Comparison of ENCODE assay signal across 7 cellular contexts in genomic region chr1:145287556-145287953, GRCh38. TPM values are rescaled to one million over a fixed set of nuclear protein-coding genes. Genes with fewer than 3 reads are reported as not detected.
DNase-seq lines count a peak whose midpoint lies in the region; ATAC-seq, FAIRE-seq and TF ChIP-seq lines count a peak whose summit lies in the region.
"Not testable (repeated sequence)": the region's sequence is repeated elsewhere in the genome, so short reads cannot be mapped to it uniquely, and the experiment has no call there.

No MANE protein-coding gene starts in this region.

- not testable (repeated sequence) for TF ChIP-seq POLR2A in GM12892 (IDR thresholded peaks at IDR 0.05; ENCODE audit: low read depth, low read length)

- not testable (repeated sequence) for H3K27me3 ChIP-seq in NT2/D1 (ENCODE audit: insufficient read depth, insufficient read length)

- H3K4me3 ChIP-seq in NT2/D1 (ENCODE audit: insufficient read length, low read depth): peak overlapping the region; percentile 34

- intact Hi-C loops in Right ventricle myocardium inferior (cut with DNase I): not testable (repeated sequence)

- H3K9ac ChIP-seq in NT2/D1 (ENCODE audit: insufficient read length, low read depth): peak overlapping the region; percentile 32

- DNase-seq in GM12892 (ENCODE audit: insufficient read length) (peak; percentile 2), NT2/D1 (ENCODE audit: low read depth, low spot score) (peak; percentile 63), brain pericyte (ENCODE audit: low read depth, low spot score) (peak; percentile 3), Right ventricle myocardium inferior (ENCODE audit: missing footprints) (peak; percentile 68), myocyte (ENCODE audit: low read depth) (peak; percentile 34)
- peak; percentile 28 to 40 for DNase-seq in activated CD8-positive, alpha-beta memory T cell treated with anti-CD3 and anti-CD28 coated beads for 1 hour (ENCODE audit: extremely low read depth in 1 of 2, low read depth in 1 of 2)
- peak; percentile 82 for DNase-seq in stimulated activated CD4-positive, alpha-beta T cell treated with anti-CD3 and anti-CD28 coated beads, Interleukin-1b, Interleukin-23, amount 100 ng/mL, for 48 hours

- not testable (repeated sequence) for H3K36me3 ChIP-seq in NT2/D1 (ENCODE audit: insufficient read depth, insufficient read length, low read length)

- not testable (repeated sequence) for ATAC-seq in Right ventricle myocardium inferior

- not testable (repeated sequence) for H3K4me1 ChIP-seq in NT2/D1 (ENCODE audit: insufficient read depth, insufficient read length)

- H3K9me3 ChIP-seq in NT2/D1 (ENCODE audit: insufficient read depth, low read length): not testable (repeated sequence)

- not testable (repeated sequence) for FAIRE-seq in GM12892 (lab: Jason Lieb, UNC)

RNA-seq across cellular contexts. Expression of gene PPIAL4D, which starts 45.6 kb away (rescaled TPM):
- polyA plus RNA-seq in GM12892 (2012; ENCODE audit: missing spikeins): not detected
- total RNA-seq in Right ventricle myocardium inferior (not detected), myocyte (not detected in 2 replicates)
- polyA plus RNA-seq in myocyte (2012): not detected

Comparison
In these comparisons a context has a peak if more than half of its experiments do, and no peak if none do; other contexts are left out.
1. DNase-seq: peak in every context shown above with its lines; median percentile 82 in stimulated activated CD4-positive, alpha-beta T cell treated with anti-CD3 and anti-CD28 coated beads, Interleukin-1b, Interleukin-23, amount 100 ng/mL, for 48 hours; 68 in Right ventricle myocardium inferior; 63 in NT2/D1; 34 in activated CD8-positive, alpha-beta memory T cell treated with anti-CD3 and anti-CD28 coated beads for 1 hour; 34 in myocyte; 3 in brain pericyte; 2 in GM12892.